ENCODE assay signal across 17 cellular contexts in genomic region chr2:45315881-45316280, GRCh38.
A peak's percentile ranks its signal among the peaks of the same experiment; 100 is the strongest.
DNase-seq lines count a peak whose midpoint lies in the region; ATAC-seq, FAIRE-seq and TF ChIP-seq lines count a peak whose summit lies in the region.
"Had no signal": no experiment of that assay in that cellular context is flagged by ENCODE, and none has a peak within 500 bp of the region (broad histone marks: within the 10 kb centered on the region; RNA-seq: fewer than 3 reads in every experiment).

No MANE protein-coding gene starts in this region.

- H3K4me2 ChIP-seq in endothelial cell of umbilical vein (ENCODE audit: insufficient read depth, low read length), result no peak overlapping the region

- TF ChIP-seq CTCF in endothelial cell of umbilical vein (IDR thresholded peaks at IDR 0.05; ENCODE audit: extremely low read depth in 1 of 2, insufficient read depth in 1 of 2, low read depth in 1 of 2, low read length in 2 of 2), result no peak

- dilution Hi-C loops in endothelial cell of umbilical vein (cut with MboI; ENCODE audit: extremely low pct_ligation_motif_present, low sequenced_read_pairs), result no loop called here

- BruUV-seq in endothelial cell of umbilical vein (replicated peaks; lab: Mats Ljungman, UMichigan), result no TSS peak

- CTCF ChIA-PET in endothelial cell of umbilical vein (lab: Charles Lee), result interaction anchor here (1.1 to 1.4 kb wide), 2 partner anchors 12 to 15 kb away, joined by 3 to 4 read pairs; no protein-coding TSS in a partner anchor

- FAIRE-seq in RCC 7860 (lab: Jason Lieb, UNC) (no peak), endothelial cell of umbilical vein (lab: Jason Lieb, UNC) (no peak)
- FAIRE-seq: keratinocyte had no signal

- no peak for TF ChIP-seq POLR2A in endothelial cell of umbilical vein (IDR thresholded peaks at IDR 0.05; ENCODE audit: low read depth, low read length)

- no peaks in the 10 kb centered on the region for H3K27me3 ChIP-seq in endothelial cell of umbilical vein (ENCODE audit: control insufficient read depth in 2 of 2, insufficient read depth in 2 of 2, low read length in 2 of 2)
- H3K27me3 ChIP-seq: gastroesophageal sphincter, vagina had no signal

- no peaks in the 10 kb centered on the region for H3K9me1 ChIP-seq in endothelial cell of umbilical vein (replicated peaks; ENCODE audit: control insufficient read depth, extremely low read depth, insufficient read depth, low read length)

- ATAC-seq in HG02970 (IDR thresholded peaks at IDR 0.05; ENCODE audit: low FRiP score, unreplicated experiment), result no peak
- ATAC-seq: gastroesophageal sphincter, psoas muscle had no signal

- H4K20me1 ChIP-seq in endothelial cell of umbilical vein (replicated peaks; ENCODE audit: control insufficient read depth, extremely low read depth, insufficient read depth, low read length), result no peaks in the 10 kb centered on the region

- intact Hi-C loops in endothelial cell of umbilical vein (cut with micrococcal nuclease), result no loop called here

- no peak overlapping the region for H3K9ac ChIP-seq in endothelial cell of umbilical vein (replicated peaks; ENCODE audit: extremely low read depth, insufficient read depth, low read length)

- DNase-seq in EL, result peak; percentile 69
- peak; percentile 5 for DNase-seq in RCC 7860 (ENCODE audit: low spot score)
- DNase-seq in endothelial cell of umbilical vein (ENCODE audit: low read depth, low spot score), result peak; percentile 48
- DNase-seq in skeletal muscle cell (ENCODE audit: low read depth), result peak; percentile 81
- DNase-seq in iPS-NIHi7 (ENCODE audit: extremely low spot score), result no peak
- no peak for DNase-seq in NCI-H345 treated with DMSO at 0.1 percent for 48 hours (lab: John Stamatoyannopoulos, UW; ENCODE audit: unreplicated experiment)
- no peak for DNase-seq in occipital lobe (lab: John Stamatoyannopoulos, UW)
- DNase-seq: activated CD4-positive, CD25-positive, alpha-beta regulatory T cell; CD4-positive, alpha-beta memory T cell; NCI-H1092; NCI-H510A treated with DMSO at 0.1 percent for 48 hours; psoas muscle; stimulated activated CD4-positive, alpha-beta T cell treated with anti-CD3 and anti-CD28 coated beads, Interleukin-2, amount 100 ng/mL, for 24 hours had no signal

- no peaks in the 10 kb centered on the region for H3K4me1 ChIP-seq in endothelial cell of umbilical vein (ENCODE audit: control insufficient read depth, extremely low read depth, insufficient read depth, low read length)
- H3K4me1 ChIP-seq: gastroesophageal sphincter, psoas muscle, vagina had no signal

- no peak overlapping the region for H3K27ac ChIP-seq in endothelial cell of umbilical vein (ENCODE audit: insufficient read depth, low read depth, low read length)
- H3K27ac ChIP-seq: gastroesophageal sphincter, psoas muscle, vagina had no signal

- H3K36me3 ChIP-seq in endothelial cell of umbilical vein (ENCODE audit: control insufficient read depth in 2 of 2, extremely low read depth in 1 of 2, insufficient read depth in 2 of 2, low read length in 2 of 2), result no peaks in the 10 kb centered on the region
- H3K36me3 ChIP-seq: gastroesophageal sphincter, vagina had no signal

- H3K9me3 ChIP-seq in endothelial cell of umbilical vein (replicated peaks; ENCODE audit: control insufficient read depth, insufficient read depth, low read length), result no peaks in the 10 kb centered on the region
- H3K9me3 ChIP-seq: psoas muscle, vagina had no signal

- no peak overlapping the region for H2AFZ ChIP-seq in endothelial cell of umbilical vein (ENCODE audit: low read depth, low read length)

- H3K79me2 ChIP-seq in endothelial cell of umbilical vein (ENCODE audit: control insufficient read depth, insufficient read depth, low read length), result no peaks in the 10 kb centered on the region

- H3K4me3 ChIP-seq in endothelial cell of umbilical vein (replicated peaks in 1 of 3; ENCODE audit: insufficient read depth in 1 of 3, low read depth in 1 of 3, low read length in 3 of 3) (no peak overlapping the region), skeletal muscle cell (ENCODE audit: low read depth, low read length) (no peak overlapping the region)
- H3K4me3 ChIP-seq: gastroesophageal sphincter, psoas muscle, vagina had no signal

- POLR2A ChIA-PET in endothelial cell of umbilical vein (lab: Charles Lee), result no interaction called here

TF ChIP-seq in endothelial cell of umbilical vein, 7 proteins besides CTCF, POLR2A, EP300 and RAD21:
- TF ChIP-seq MYC (IDR thresholded peaks at IDR 0.05; ENCODE audit: low read depth, low read length) (no peak), POLR2AphosphoS5 (IDR thresholded peaks at IDR 0.05; ENCODE audit: insufficient read depth, low read depth, low read length) (no peak), GATA2 (IDR thresholded peaks at IDR 0.05; ENCODE audit: insufficient read depth, insufficient read length, low read depth, low read length) (no peak), EZH2 (IDR thresholded peaks at IDR 0.05; ENCODE audit: borderline replicate concordance, low read depth, low read length, severe bottlenecking) (no peak), FOS (IDR thresholded peaks at IDR 0.05; ENCODE audit: borderline replicate concordance, insufficient read depth, low read length) (no peak), JUN (IDR thresholded peaks at IDR 0.05; ENCODE audit: borderline replicate concordance, insufficient read depth, insufficient read length, low read depth) (no peak)
- TF ChIP-seq, protein P1, sequence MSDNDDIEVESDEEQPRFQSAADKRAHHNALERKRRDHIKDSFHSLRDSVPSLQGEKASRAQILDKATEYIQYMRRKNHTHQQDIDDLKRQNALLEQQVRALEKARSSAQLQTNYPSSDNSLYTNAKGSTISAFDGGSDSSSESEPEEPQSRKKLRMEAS (IDR thresholded peaks at IDR 0.05; ENCODE audit: insufficient read depth, insufficient read length), result no peak

Comparison
In these comparisons a context has a peak if more than half of its experiments do, and no peak if none do; other contexts are left out.
1. DNase-seq: peak in EL (single experiment), RCC 7860 (single experiment), endothelial cell of umbilical vein (single experiment) and skeletal muscle cell (single experiment); none in iPS-NIHi7 (single experiment), NCI-H345 treated with DMSO at 0.1 percent for 48 hours (single experiment) and occipital lobe (single experiment).